Comparison of ENCODE assay signal across 7 cellular contexts in the genomic region with DNA sequence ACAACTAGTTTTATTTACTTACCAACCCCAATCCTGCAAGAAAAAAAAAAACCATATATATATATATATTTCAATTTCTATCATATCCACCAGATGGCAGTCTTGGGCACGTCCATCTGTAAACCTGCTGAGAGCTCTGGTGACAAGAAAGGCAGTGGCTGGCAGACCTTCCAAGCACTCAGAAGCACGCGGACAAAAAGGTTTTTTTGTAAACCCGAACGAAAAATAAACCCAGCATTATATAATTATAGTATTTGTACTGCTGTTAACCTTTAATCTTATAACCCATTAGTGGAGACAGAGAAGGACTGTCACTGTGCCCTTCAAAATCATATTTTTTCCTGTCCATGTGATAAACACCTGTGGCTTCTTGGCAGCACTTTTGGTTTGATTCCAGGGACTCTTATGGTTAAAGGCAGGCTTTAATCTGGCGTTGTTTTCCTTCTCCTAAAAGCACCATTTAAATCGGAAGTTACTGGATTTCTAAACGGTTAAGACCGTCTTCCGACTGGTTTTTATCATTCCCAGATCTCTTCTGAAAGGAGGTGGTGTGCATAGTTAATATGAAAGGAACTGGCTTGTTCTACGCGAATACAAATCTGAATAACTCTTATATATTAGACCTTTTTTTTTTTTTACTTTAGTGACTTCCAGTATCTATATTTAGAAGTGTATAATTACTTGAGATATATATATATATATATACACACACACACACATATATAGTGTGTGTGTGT. TPM values are rescaled to one million over a fixed set of nuclear protein-coding genes. Genes with fewer than 3 reads are reported as not detected.
A peak's percentile ranks its signal among the peaks of the same experiment; 100 is the strongest.
DNase-seq lines count a peak whose midpoint lies in the region; ATAC-seq and TF ChIP-seq lines count a peak whose summit lies in the region.

No MANE protein-coding gene starts in this region.

- peak overlapping the region; percentile 68 for H3K4me3 Mint-ChIP-seq in T-helper 17 cell

- H3K4me1 ChIP-seq in ascending aorta (peaks cover 0 to 3% of the 10 kb centered on the region in 2 donors), hepatocyte (ENCODE audit: insufficient read depth) (peaks cover 23% of the 10 kb centered on the region), sigmoid colon (peaks cover 0 to 9% (median 5%) of the 10 kb centered on the region in 4 donors)

- H3K9me3 ChIP-seq in T-helper 17 cell (ENCODE audit: control insufficient read depth, low read length, poor library complexity, severe bottlenecking) (no peaks in the 10 kb centered on the region), ascending aorta (no peaks in the 10 kb centered on the region), hepatocyte (ENCODE audit: low read depth) (no peaks in the 10 kb centered on the region), sigmoid colon (no peaks in the 10 kb centered on the region)

- no peak overlapping the region for H3K27ac ChIP-seq in ascending aorta
- H3K27ac ChIP-seq in hepatocyte = peak overlapping the region; percentile 79
- peak overlapping the region in 1 of 4 donors; percentile 22 for H3K27ac ChIP-seq in sigmoid colon

- peak overlapping the region; percentile 48 to 60 for H3K4me3 ChIP-seq in ascending aorta
- H3K4me3 ChIP-seq in hepatocyte = peak overlapping the region; percentile 21
- H3K4me3 ChIP-seq in sigmoid colon = peak overlapping the region; percentile 12 to 44 (median 31)

- no peak overlapping the region for H2AFZ ChIP-seq in hepatocyte

- H3K4me1 Mint-ChIP-seq in T-helper 17 cell = peaks cover 17% of the 10 kb centered on the region

- H3K36me3 Mint-ChIP-seq in T-helper 17 cell (ENCODE audit: low read depth) = no peaks in the 10 kb centered on the region

- H3K36me3 ChIP-seq in ascending aorta (no peaks in the 10 kb centered on the region), hepatocyte (replicated peaks; ENCODE audit: insufficient read depth, low read depth) (no peaks in the 10 kb centered on the region), sigmoid colon (no peaks in the 10 kb centered on the region)

- ATAC-seq in T-helper 17 cell (peak; percentile 91), HG02678 (IDR thresholded peaks at IDR 0.05; ENCODE audit: unreplicated experiment) (no peak)

- H3K27me3 ChIP-seq in ascending aorta = no peaks in the 10 kb centered on the region
- H3K27me3 ChIP-seq in hepatocyte = no peaks in the 10 kb centered on the region
- H3K27me3 ChIP-seq in sigmoid colon = no peaks in the 10 kb centered on the region

- intact Hi-C loops in ascending aorta (cut with DNase I) = loop anchor here (2.0 to 5.0 kb wide), 4 partner anchors 22 to 158 kb away; a partner anchor contains a TSS
- intact Hi-C loops in sigmoid colon (cut with DNase I) = loop anchor here (10.0 kb wide), 2 partner anchors 120 to 710 kb away; a partner anchor contains a TSS

- 18% methylated on average over 12 of the region's 12 CpGs for WGBS in hepatocyte (ENCODE audit: low lambda C conversion rate, missing lambda C conversion rate)
- WGBS in sigmoid colon, 2 donors = 2 to 7% methylated on average over 12 of the region's 12 CpGs

- peak overlapping the region; percentile 78 for H3K4me2 ChIP-seq in hepatocyte

- in situ Hi-C loops in GM13977 (cut with MboI; ENCODE audit: low pct_unique_long_range_greater_than_20kb, low sequenced_read_pairs, unreplicated experiment) = no loop called here

- DNase-seq in GM13977 (ENCODE audit: low spot score) (peak; percentile 57), NCI-H1694 treated with DMSO at 0.1 percent for 48 hours (lab: John Stamatoyannopoulos, UW) (peak; percentile 78), T-helper 17 cell (peak in 1 of 3 donors; percentile 21), ascending aorta (ENCODE audit: low spot score in 2 of 2) (peak in 1 of 2 donors; percentile 78), hepatocyte (ENCODE audit: low spot score) (peak; percentile 86), sigmoid colon (peak; percentile 72)

- no peaks in the 10 kb centered on the region for H3K9me2 ChIP-seq in hepatocyte (replicated peaks; ENCODE audit: insufficient read depth)

- no peaks in the 10 kb centered on the region for H4K20me1 ChIP-seq in hepatocyte (ENCODE audit: insufficient read depth, poor library complexity, severe bottlenecking)

- TF ChIP-seq CTCF in GM13977 (IDR thresholded peaks at IDR 0.05; ENCODE audit: extremely low read depth, insufficient read depth, missing control alignments) (peak; percentile 24), ascending aorta (IDR thresholded peaks at IDR 0.05) (peak; percentile 23 to 77 (median 56)), hepatocyte (IDR thresholded peaks at IDR 0.05; ENCODE audit: poor library complexity) (peak; percentile 71), sigmoid colon (IDR thresholded peaks at IDR 0.05) (peak in 3 of 4 experiments; percentile 26 to 59 (median 29))

- no peak overlapping the region for H3K27ac Mint-ChIP-seq in T-helper 17 cell

- no peaks in the 10 kb centered on the region for H3K79me2 ChIP-seq in hepatocyte

- no peak for TF ChIP-seq EP300 in sigmoid colon (IDR thresholded peaks at IDR 0.05)

- no peak for TF ChIP-seq POLR2A in sigmoid colon (IDR thresholded peaks at IDR 0.05)

- H3K27me3 Mint-ChIP-seq in T-helper 17 cell = no peaks in the 10 kb centered on the region

RNA-seq across cellular contexts. Expression of a gene that starts 31.0 kb away (rescaled TPM):
- total RNA-seq in T-helper 17 cell (under 1 TPM; 0.32 to 0.55 TPM), ascending aorta (1.1 TPM), hepatocyte (32.1 and 45.2 TPM in 2 replicates), sigmoid colon (under 1 TPM in 3 of 4 donors, not detected in 1; 0.36 to 0.54 (median 0.49) TPM)
- polyA plus RNA-seq in hepatocyte (10.5 and 20.1 TPM in 2 replicates), sigmoid colon (10 to 100 TPM in 1 of 3 donors, 1 to 10 TPM in 2; 6.6 to 12.0 (median 7.9) TPM)

Comparison
In these comparisons a context has a peak if more than half of its experiments do, and no peak if none do; other contexts are left out.
1. RNA of a gene that starts 31.0 kb away (total RNA-seq): 32.1 to 45.2 TPM in hepatocyte; 1.1 TPM in ascending aorta (single experiment), 0.32 to 0.55 TPM in T-helper 17 cell and 0.36 to 0.54 TPM in sigmoid colon; every median in the first group is over 10 times any median in the second.
2. Peak in every context shown above with its lines, with median percentiles within 50 percentile points of each other: CTCF ChIP-seq and H3K4me3 ChIP-seq.